20 cellular contexts compared by ENCODE assay signal in the genomic region with DNA sequence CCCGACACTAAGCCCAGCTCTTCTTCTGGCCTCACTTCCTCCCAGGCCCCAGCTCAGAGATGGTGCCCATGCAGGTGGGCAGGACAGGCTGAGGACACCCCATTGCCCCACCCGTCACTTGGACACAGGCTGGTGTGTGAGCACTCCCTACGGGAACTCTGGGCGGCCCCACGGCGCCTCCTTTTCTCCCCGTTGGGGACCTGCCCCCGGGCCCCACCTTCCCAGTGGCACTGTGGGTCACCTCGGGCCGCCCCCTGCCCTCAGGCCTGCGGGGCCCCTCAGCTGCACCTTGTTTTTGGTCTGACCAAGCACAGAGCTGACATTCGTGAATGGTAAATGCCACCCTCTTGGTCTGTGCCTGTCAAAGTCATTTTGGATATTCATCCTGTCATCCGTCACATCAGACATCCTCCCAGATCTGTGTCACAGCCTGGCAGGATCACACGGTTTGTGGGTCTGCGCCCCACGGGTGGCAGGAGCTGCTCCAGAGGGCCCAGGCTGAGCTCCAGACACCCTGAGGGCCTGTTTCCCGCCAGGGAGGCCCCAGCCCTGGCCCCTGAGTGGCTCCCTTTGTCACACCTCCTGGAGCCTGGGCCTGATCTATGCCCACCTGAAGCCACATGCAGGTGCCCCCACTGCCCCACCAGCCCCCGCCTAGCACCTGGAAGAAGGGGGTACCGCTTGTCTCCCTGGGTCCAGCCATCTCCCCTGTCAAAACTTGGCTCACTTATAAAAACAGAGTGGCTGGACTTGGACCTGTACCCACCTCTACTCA.
DNase-seq lines count a peak whose midpoint lies in the region; ATAC-seq, FAIRE-seq and TF ChIP-seq lines count a peak whose summit lies in the region.
"Had no signal": no experiment of that assay in that cellular context is flagged by ENCODE, and none has a peak within 500 bp of the region (broad histone marks: within the 10 kb centered on the region; RNA-seq: fewer than 3 reads in every experiment).

No MANE protein-coding gene starts in this region.

- no peaks in the 10 kb centered on the region for H3K36me3 ChIP-seq in BLaER1
- H3K36me3 ChIP-seq in PC-9 (ENCODE audit: low read depth) = no peaks in the 10 kb centered on the region
- H3K36me3 ChIP-seq: HAP-1 had no signal

- BruUV-seq in PC-9 (replicated peaks; lab: Mats Ljungman, UMichigan) = no TSS peak

- H3K9ac ChIP-seq in BLaER1 = peak overlapping the region; percentile 49; the same call in 1 of the 2 replicates

- peaks cover 10% of the 10 kb centered on the region for H4K20me1 ChIP-seq in BLaER1
- no peaks in the 10 kb centered on the region; the same call in 1 of the 2 replicates for H4K20me1 ChIP-seq in PC-9 (ENCODE audit: insufficient read depth)

- no peaks in the 10 kb centered on the region for H3K27me3 ChIP-seq in BLaER1
- H3K27me3 ChIP-seq in PC-9 (ENCODE audit: insufficient read depth, low read depth) = peaks cover 89% of the 10 kb centered on the region

- peak; percentile 18 for DNase-seq in Right ventricle myocardium inferior (ENCODE audit: missing footprints)
- DNase-seq in left ventricle myocardium superior = no peak
- peak; percentile 33 for DNase-seq in NCI-H69 (lab: John Stamatoyannopoulos, UW)
- DNase-seq in urothelium cell line (ENCODE audit: low spot score) = no peak
- DNase-seq in PC-9 = no peak
- DNase-seq: C1 segment of cervical spinal cord; Calu3; CD4-positive, alpha-beta memory T cell; COR-L47; DMS153; DND-41; GOT3 had no signal

- H3K27ac ChIP-seq in BLaER1 = peak overlapping the region; percentile 54
- no peak overlapping the region for H3K27ac ChIP-seq in PC-9
- H3K27ac ChIP-seq: 22Rv1 had no signal

- no peaks in the 10 kb centered on the region for H3F3A ChIP-seq in PC-9 (ENCODE audit: insufficient read depth, low read depth)

- no peak overlapping the region for H2AFZ ChIP-seq in PC-9

- intact Hi-C loops in Right ventricle myocardium inferior (cut with DNase I) (no loop called here), left ventricle myocardium superior (cut with micrococcal nuclease) (no loop called here), PC-9 (cut with micrococcal nuclease; ENCODE audit: unreplicated experiment) (no loop called here)

- no peaks in the 10 kb centered on the region for H3K9me3 ChIP-seq in BLaER1
- no peaks in the 10 kb centered on the region for H3K9me3 ChIP-seq in PC-9 (ENCODE audit: insufficient read depth, low read depth)
- H3K9me3 ChIP-seq: HAP-1 had no signal

- CTCF ChIA-PET in PC-9 (lab: Charles Lee) = no interaction called here

- H3K4me2 ChIP-seq in BLaER1 = peak overlapping the region; percentile 96
- no peak overlapping the region for H3K4me2 ChIP-seq in PC-9

- no peak for TF ChIP-seq CTCF in PC-9 (conservative IDR thresholded peaks at IDR 0.05)

- peaks cover 99% of the 10 kb centered on the region for H3K4me1 ChIP-seq in BLaER1
- H3K4me1 ChIP-seq in PC-9 (replicated peaks; ENCODE audit: insufficient read depth) = no peaks in the 10 kb centered on the region
- H3K4me1 ChIP-seq: HAP-1 had no signal

- no peaks in the 10 kb centered on the region for H3K79me2 ChIP-seq in PC-9 (ENCODE audit: low read depth)

- FAIRE-seq in urothelium cell line (lab: Jason Lieb, UNC) = peak; percentile 20
- FAIRE-seq: A204.1, G401.6, GM12892, H54 had no signal

- no peaks in the 10 kb centered on the region for H3K9me2 ChIP-seq in PC-9 (ENCODE audit: insufficient read depth)

- POLR2A ChIA-PET in PC-9 (lab: Charles Lee; ENCODE audit: unreplicated experiment) = no interaction called here

- no peak for ATAC-seq in Right ventricle myocardium inferior
- ATAC-seq in left ventricle myocardium superior = no peak
- no peak for ATAC-seq in HG03439 (IDR thresholded peaks at IDR 0.05; ENCODE audit: unreplicated experiment)

- H3K4me3 ChIP-seq in BLaER1 (no peak overlapping the region), PC-9 (no peak overlapping the region)
- H3K4me3 ChIP-seq: HAP-1 had no signal

Comparison
In these comparisons a context has a peak if more than half of its experiments do, and no peak if none do; other contexts are left out.
1. DNase-seq: peak in Right ventricle myocardium inferior (single experiment) and NCI-H69 (single experiment); none in left ventricle myocardium superior (single experiment), urothelium cell line (single experiment) and PC-9 (0 of 2).